12 cellular contexts compared by ENCODE assay signal in genomic region chr10:99994801-99995200, GRCh38. TPM values are rescaled to one million over a fixed set of nuclear protein-coding genes. Genes with fewer than 3 reads are reported as not detected.
DNase-seq lines count a peak whose midpoint lies in the region; ATAC-seq and TF ChIP-seq lines count a peak whose summit lies in the region.
"Had no signal": no experiment of that assay in that cellular context is flagged by ENCODE, and none has a peak within 500 bp of the region (broad histone marks: within the 10 kb centered on the region; RNA-seq: fewer than 3 reads in every experiment).

No MANE protein-coding gene starts in this region.

- intact Hi-C loops in A673 (cut with micrococcal nuclease; ENCODE audit: unreplicated experiment) = no loop called here
- intact Hi-C loops in esophagus muscularis mucosa (cut with DNase I) = no loop called here
- intact Hi-C loops in prostate gland (cut with DNase I) = no loop called here

- in situ Hi-C loops in GM13977 (cut with MboI; ENCODE audit: low pct_unique_long_range_greater_than_20kb, low sequenced_read_pairs, unreplicated experiment) = no loop called here

- no peaks in the 10 kb centered on the region for H3K9me3 ChIP-seq in A673 (ENCODE audit: low read depth, low read length, poor library complexity, severe bottlenecking)
- no peaks in the 10 kb centered on the region for H3K9me3 ChIP-seq in esophagus muscularis mucosa
- H3K9me3 ChIP-seq in osteoblast (ENCODE audit: low read depth, low read length) = no peaks in the 10 kb centered on the region
- H3K9me3 ChIP-seq in upper lobe of left lung = no peaks in the 10 kb centered on the region
- H3K9me3 ChIP-seq in prostate gland = no peaks in the 10 kb centered on the region

- H3K79me2 ChIP-seq in osteoblast (ENCODE audit: insufficient read depth, low read length) = peaks cover 98% of the 10 kb centered on the region

- H3K9me3 Mint-ChIP-seq in IgD-negative memory B cell = no peaks in the 10 kb centered on the region
- H3K9me3 Mint-ChIP-seq: nephron progenitor cell; T-helper 1 cell treated with Interleukin-12 subunit alpha and Interleukin-12 subunit beta and Interleukin-4 antibody, amounts not matched to agents 30 μg/mL and 1 μg/mL, for 36 hours had no signal

- ATAC-seq in upper lobe of left lung (ENCODE audit: low FRiP score in 2 of 2) = no peak

- H3K4me3 Mint-ChIP-seq in IgD-negative memory B cell = peak overlapping the region in 2 of 4 donors; percentile 84 to 88
- H3K4me3 Mint-ChIP-seq: nephron progenitor cell had no signal

- TF ChIP-seq EP300 in esophagus muscularis mucosa (IDR thresholded peaks at IDR 0.05) = no peak
- TF ChIP-seq EP300 in upper lobe of left lung (IDR thresholded peaks at IDR 0.05) = no peak

- TF ChIP-seq POLR2A in esophagus muscularis mucosa (IDR thresholded peaks at IDR 0.05; ENCODE audit: low read depth) = no peak
- TF ChIP-seq POLR2A in upper lobe of left lung (IDR thresholded peaks at IDR 0.05) = no peak
- no peak for TF ChIP-seq POLR2A in prostate gland (IDR thresholded peaks at IDR 0.05)

- H3K4me1 ChIP-seq in A673 (ENCODE audit: insufficient read depth, low read length, poor library complexity, severe bottlenecking) = peaks cover 54% of the 10 kb centered on the region
- H3K4me1 ChIP-seq in esophagus muscularis mucosa = peaks cover 22 to 69% (median 63%) of the 10 kb centered on the region in 4 donors
- H3K4me1 ChIP-seq in osteoblast (ENCODE audit: insufficient read depth, low read length) = peaks cover 26% of the 10 kb centered on the region
- H3K4me1 ChIP-seq in upper lobe of left lung = peaks cover 10 to 41% (median 20%) of the 10 kb centered on the region in 4 donors
- H3K4me1 ChIP-seq in prostate gland (replicated peaks) = no peaks in the 10 kb centered on the region

- peaks cover 12% of the 10 kb centered on the region for H4K20me1 ChIP-seq in osteoblast (ENCODE audit: insufficient read depth, low read length)

- no peaks in the 10 kb centered on the region for H3K27me3 ChIP-seq in A673 (replicated peaks; ENCODE audit: insufficient read depth, low read depth, low read length, poor library complexity)
- H3K27me3 ChIP-seq in esophagus muscularis mucosa = no peaks in the 10 kb centered on the region
- H3K27me3 ChIP-seq in osteoblast (ENCODE audit: insufficient read depth, low read length) = no peaks in the 10 kb centered on the region
- no peaks in the 10 kb centered on the region for H3K27me3 ChIP-seq in upper lobe of left lung
- H3K27me3 ChIP-seq in prostate gland (replicated peaks; ENCODE audit: insufficient read depth) = no peaks in the 10 kb centered on the region

- no peak overlapping the region for H2AFZ ChIP-seq in osteoblast (ENCODE audit: low read length)

- peaks cover 2% of the 10 kb centered on the region for H3K36me3 Mint-ChIP-seq in IgD-negative memory B cell

- peak overlapping the region; percentile 56 for H3K27ac ChIP-seq in A673 (ENCODE audit: low read depth, low read length, poor library complexity, severe bottlenecking)
- peak overlapping the region in 3 of 4 donors; percentile 3 to 59 (median 27) for H3K27ac ChIP-seq in esophagus muscularis mucosa (replicated peaks in 1 of 4)
- H3K27ac ChIP-seq in osteoblast (ENCODE audit: low read depth, low read length) = peak overlapping the region; percentile 90
- H3K27ac ChIP-seq in upper lobe of left lung = peak overlapping the region in 2 of 4 donors; percentile 48 to 75
- no peak overlapping the region for H3K27ac ChIP-seq in prostate gland

- BruUV-seq in A673 (replicated peaks; lab: Mats Ljungman, UMichigan) = no TSS peak

- POLR2A ChIA-PET in A673 (lab: Charles Lee; ENCODE audit: low non-redundant PET) = no interaction called here

- H3K36me3 ChIP-seq in A673 (ENCODE audit: insufficient read depth, low read length, poor library complexity, severe bottlenecking) = no peaks in the 10 kb centered on the region
- H3K36me3 ChIP-seq in esophagus muscularis mucosa = no peaks in the 10 kb centered on the region
- H3K36me3 ChIP-seq in osteoblast (ENCODE audit: insufficient read depth, low read length) = peaks cover 9% of the 10 kb centered on the region
- no peaks in the 10 kb centered on the region for H3K36me3 ChIP-seq in upper lobe of left lung
- H3K36me3 ChIP-seq in prostate gland = no peaks in the 10 kb centered on the region

- WGBS in esophagus muscularis mucosa = 94% methylated on average over 5 of the region's 5 CpGs
- 99% methylated on average over 5 of the region's 5 CpGs for WGBS in upper lobe of left lung, 2 donors
- WGBS in prostate gland = 98% methylated on average over 5 of the region's 5 CpGs

- H3K4me3 ChIP-seq in A673 (ENCODE audit: low read depth, low read length, poor library complexity, severe bottlenecking) (no peak overlapping the region), esophagus muscularis mucosa (no peak overlapping the region), osteoblast (ENCODE audit: insufficient read depth, low read length) (no peak overlapping the region), upper lobe of left lung (no peak overlapping the region), prostate gland (no peak overlapping the region)

- H3K27me3 Mint-ChIP-seq in IgD-negative memory B cell = no peaks in the 10 kb centered on the region

- peak overlapping the region; percentile 59 to 98 (median 80) for H3K27ac Mint-ChIP-seq in IgD-negative memory B cell
- H3K27ac Mint-ChIP-seq: nephron progenitor cell had no signal

- no peak for TF ChIP-seq CTCF in A673 (conservative IDR thresholded peaks at IDR 0.05; ENCODE audit: low read depth, low read length)
- TF ChIP-seq CTCF in esophagus muscularis mucosa (IDR thresholded peaks at IDR 0.05) = no peak
- no peak for TF ChIP-seq CTCF in osteoblast (IDR thresholded peaks at IDR 0.05; ENCODE audit: extremely low read depth, low read depth, low read length)
- no peak for TF ChIP-seq CTCF in upper lobe of left lung (IDR thresholded peaks at IDR 0.05)
- no peak for TF ChIP-seq CTCF in GM13977 (IDR thresholded peaks at IDR 0.05; ENCODE audit: extremely low read depth, insufficient read depth, missing control alignments)
- no peak for TF ChIP-seq CTCF in prostate gland (IDR thresholded peaks at IDR 0.05)

- CTCF ChIA-PET in A673 (lab: Charles Lee) = interaction anchor here (0.7 to 1.2 kb wide), 4 partner anchors 12 to 215 kb away, joined by 3 to 5 read pairs (median 4); partner anchors contain the start of gene DNMBP

- DNase-seq in A673 (ENCODE audit: low spot score) (no peak), esophagus muscularis mucosa (ENCODE audit: extremely low spot score) (no peak), osteoblast (ENCODE audit: insufficient read length, low spot score, missing footprints) (no peak), upper lobe of left lung (no peak), GM13977 (ENCODE audit: low spot score) (no peak), AG08396 (ENCODE audit: low spot score) (no peak), prostate gland (ENCODE audit: low spot score) (no peak)
- DNase-seq: NCI-H1105 treated with DMSO at 0.1 percent for 48 hours, NCI-H226, nephron progenitor cell had no signal

- peaks cover 19 to 43% (median 29%) of the 10 kb centered on the region in 3 donors for H3K4me1 Mint-ChIP-seq in IgD-negative memory B cell

- H3K4me2 ChIP-seq in osteoblast (ENCODE audit: insufficient read depth, low read length) = peak overlapping the region; percentile 71

RNA-seq across cellular contexts. Expression of gene DNMBP, which starts 14.9 kb away (rescaled TPM):
- total RNA-seq in A673 (2021) (23.6 and 28.0 TPM in 2 replicates), esophagus muscularis mucosa (10 to 100 TPM; 14.5 to 21.6 (median 17.4) TPM), osteoblast (13.0 and 15.9 TPM in 2 replicates), upper lobe of left lung (10 to 100 TPM; 10.1 to 18.9 (median 12.6) TPM), prostate gland (10 to 100 TPM; 15.5 to 27.9 TPM)
- 3.5 TPM for polyA plus RNA-seq in IgD-negative memory B cell

Comparison
In these comparisons a context has a peak if more than half of its experiments do, and no peak if none do; other contexts are left out.
1. H3K27ac ChIP-seq: peak in A673 (single experiment), esophagus muscularis mucosa (3 of 4) and osteoblast (single experiment); none in prostate gland (0 of 2).